Comparison of ENCODE assay signal across 1 cellular context in genomic region chr2:74562126-74562775, GRCh38.
TF ChIP-seq lines count a peak whose summit lies in the region.

No MANE protein-coding gene starts in this region.

TF ChIP-seq in IMR-90, 13 proteins besides CTCF, POLR2A, EP300 and RAD21:
- TF ChIP-seq CHD1 (IDR thresholded peaks at IDR 0.05; ENCODE audit: low read depth, low read length) (no peak), RFX5 (IDR thresholded peaks at IDR 0.05; ENCODE audit: low read depth, low read length) (no peak), FOS (IDR thresholded peaks at IDR 0.05; ENCODE audit: low read depth, low read length) (no peak), USF2 (IDR thresholded peaks at IDR 0.05; ENCODE audit: low read depth, low read length) (no peak), NFE2L2 (IDR thresholded peaks at IDR 0.05; ENCODE audit: low read depth, low read length) (no peak), MAFK (IDR thresholded peaks at IDR 0.05; ENCODE audit: low read depth, low read length) (no peak), SMC3 (IDR thresholded peaks at IDR 0.05; ENCODE audit: low read depth, low read length) (no peak), CEBPB (IDR thresholded peaks at IDR 0.05; ENCODE audit: low read depth, low read length) (no peak)
